14 cellular contexts compared by ENCODE assay signal in genomic region chr11:69899957-69900821, GRCh38.
DNase-seq lines count a peak whose midpoint lies in the region; ATAC-seq and TF ChIP-seq lines count a peak whose summit lies in the region.
"Had no signal": no experiment of that assay in that cellular context is flagged by ENCODE, and none has a peak within 500 bp of the region (broad histone marks: within the 10 kb centered on the region; RNA-seq: fewer than 3 reads in every experiment).

No MANE protein-coding gene starts in this region.

- H3K4me3 Mint-ChIP-seq in WTC11 = no peak overlapping the region
- no peak overlapping the region for H3K4me3 Mint-ChIP-seq in activated CD4-positive, alpha-beta T cell treated with anti-CD3 and anti-CD28 coated beads, Interleukin-2, amount 10 ng/mL, durations not matched to agents 24 days and 14 days
- H3K4me3 Mint-ChIP-seq: activated CD8-positive, alpha-beta memory T cell treated with anti-CD3 and anti-CD28 coated beads, Interleukin-2, amount 10 ng/mL, durations not matched to agents 7 days and 5 days; CD4-positive, alpha-beta T cell had no signal

- CTCF ChIA-PET in WTC11 (lab: Charles Lee) = interaction anchor here (0.8 to 2.6 kb wide), 5 partner anchors 10 to 196 kb away, joined by 3 to 15 read pairs (median 5); no protein-coding TSS in a partner anchor

- ATAC-seq in WTC11 (no peak), HG03520 (IDR thresholded peaks at IDR 0.05; ENCODE audit: unreplicated experiment) (no peak)
- ATAC-seq: activated CD8-positive, alpha-beta memory T cell treated with anti-CD3 and anti-CD28 coated beads, Interleukin-2, amount 10 ng/mL, durations not matched to agents 7 days and 5 days; activated naive CD4-positive, alpha-beta T cell treated with anti-CD3 and anti-CD28 coated beads, Interleukin-2, amount 50 U/mL, for 72 hours had no signal

- no peaks in the 10 kb centered on the region; the same call in 1 of the 2 replicates for H3K4me1 Mint-ChIP-seq in WTC11
- H3K4me1 Mint-ChIP-seq in activated CD4-positive, alpha-beta T cell treated with anti-CD3 and anti-CD28 coated beads, Interleukin-2, amount 10 ng/mL, durations not matched to agents 24 days and 14 days = no peaks in the 10 kb centered on the region
- H3K4me1 Mint-ChIP-seq: activated CD8-positive, alpha-beta memory T cell treated with anti-CD3 and anti-CD28 coated beads, Interleukin-2, amount 10 ng/mL, durations not matched to agents 7 days and 5 days had no signal

- no peaks in the 10 kb centered on the region for H3K36me3 Mint-ChIP-seq in WTC11
- H3K36me3 Mint-ChIP-seq in activated CD4-positive, alpha-beta T cell treated with anti-CD3 and anti-CD28 coated beads, Interleukin-2, amount 10 ng/mL, durations not matched to agents 24 days and 14 days (ENCODE audit: low read depth) = no peaks in the 10 kb centered on the region
- H3K36me3 Mint-ChIP-seq: activated CD8-positive, alpha-beta memory T cell treated with anti-CD3 and anti-CD28 coated beads, Interleukin-2, amount 10 ng/mL, durations not matched to agents 7 days and 5 days; activated naive CD4-positive, alpha-beta T cell treated with anti-CD3 and anti-CD28 coated beads, Interleukin-2, amount 50 U/mL, for 72 hours had no signal

- intact Hi-C loops in activated CD4-positive, alpha-beta T cell treated with anti-CD3 and anti-CD28 coated beads, Interleukin-2, amount 10 ng/mL, durations not matched to agents 24 days and 14 days (cut with micrococcal nuclease) = no loop called here

- no peaks in the 10 kb centered on the region; the same call in 1 of the 2 replicates for H3K27me3 Mint-ChIP-seq in WTC11 (ENCODE audit: low read depth)
- H3K27me3 Mint-ChIP-seq in activated CD4-positive, alpha-beta T cell treated with anti-CD3 and anti-CD28 coated beads, Interleukin-2, amount 10 ng/mL, durations not matched to agents 24 days and 14 days = no peaks in the 10 kb centered on the region

- no peak overlapping the region for H3K27ac Mint-ChIP-seq in WTC11
- no peak overlapping the region for H3K27ac Mint-ChIP-seq in activated CD4-positive, alpha-beta T cell treated with anti-CD3 and anti-CD28 coated beads, Interleukin-2, amount 10 ng/mL, durations not matched to agents 24 days and 14 days
- H3K27ac Mint-ChIP-seq: activated CD8-positive, alpha-beta memory T cell treated with anti-CD3 and anti-CD28 coated beads, Interleukin-2, amount 10 ng/mL, durations not matched to agents 7 days and 5 days; activated naive CD4-positive, alpha-beta T cell treated with anti-CD3 and anti-CD28 coated beads, Interleukin-2, amount 50 U/mL, for 72 hours; CD4-positive, alpha-beta T cell had no signal

- POLR2A ChIA-PET in WTC11 (lab: Charles Lee) = no interaction called here

- peaks cover 10% of the 10 kb centered on the region for H3K9me3 Mint-ChIP-seq in WTC11
- H3K9me3 Mint-ChIP-seq in activated CD4-positive, alpha-beta T cell treated with anti-CD3 and anti-CD28 coated beads, Interleukin-2, amount 10 ng/mL, durations not matched to agents 24 days and 14 days = no peaks in the 10 kb centered on the region
- H3K9me3 Mint-ChIP-seq: activated naive CD4-positive, alpha-beta T cell treated with anti-CD3 and anti-CD28 coated beads, Interleukin-2, amount 50 U/mL, for 72 hours; CD4-positive, alpha-beta T cell had no signal

- DNase-seq in HT-29 (ENCODE audit: low spot score) (peak; percentile 87), WTC11 (ENCODE audit: low spot score) (no peak), iris pigment epithelial cell (ENCODE audit: low read depth) (peak; percentile 20), renal cortical epithelial cell (ENCODE audit: low read depth) (peak; percentile 56), SHP77 treated with DMSO at 0.1 percent for 48 hours (lab: John Stamatoyannopoulos, UW) (no peak)
- DNase-seq in activated CD4-positive, alpha-beta T cell treated with anti-CD3 and anti-CD28 coated beads, Interleukin-2, amount 10 ng/mL, durations not matched to agents 24 days and 14 days = no peak
- DNase-seq: activated CD8-positive, alpha-beta memory T cell treated with anti-CD3 and anti-CD28 coated beads, Interleukin-2, amount 10 ng/mL, durations not matched to agents 7 days and 5 days; CD4-positive, alpha-beta T cell; colonic mucosa; NCI-H146; NCI-H69; SIG-M5 had no signal

- TF ChIP-seq CTCF in WTC11 (IDR thresholded peaks at IDR 0.05) = no peak

TF ChIP-seq in WTC11, 78 proteins besides CTCF, POLR2A, EP300 and RAD21:
- TF ChIP-seq ZNF512 (CRISPR knock-in tag; IDR thresholded peaks at IDR 0.05; ENCODE audit: borderline replicate concordance) = peak; percentile 70; the same call in 1 of the 2 replicates
- TF ChIP-seq NR1H2 (CRISPR knock-in tag; IDR thresholded peaks at IDR 0.05) = no peak
TF ChIP-seq in WTC11: peak in this region for 1.

Comparison
In these comparisons a context has a peak if more than half of its experiments do, and no peak if none do; other contexts are left out.
1. DNase-seq: peak in HT-29 (single experiment), iris pigment epithelial cell (single experiment) and renal cortical epithelial cell (single experiment); none in WTC11 (single experiment), SHP77 treated with DMSO at 0.1 percent for 48 hours (single experiment) and activated CD4-positive, alpha-beta T cell treated with anti-CD3 and anti-CD28 coated beads, Interleukin-2, amount 10 ng/mL, durations not matched to agents 24 days and 14 days (single experiment).